In genomic region chr18:74896390-74896991, GRCh38 we compare ENCODE assay signal across 8 cellular contexts.
DNase-seq lines count a peak whose midpoint lies in the region; ATAC-seq and TF ChIP-seq lines count a peak whose summit lies in the region.

No MANE protein-coding gene starts in this region.

- H3K4me3 Mint-ChIP-seq in effector memory CD8-positive, alpha-beta T cell = no peak overlapping the region
- no peak overlapping the region for H3K4me3 Mint-ChIP-seq in nephron progenitor cell

- no peaks in the 10 kb centered on the region for H3K27me3 Mint-ChIP-seq in effector memory CD8-positive, alpha-beta T cell
- peaks cover 4% of the 10 kb centered on the region for H3K27me3 Mint-ChIP-seq in nephron progenitor cell (ENCODE audit: low read depth, poor library complexity)

- peak; percentile 32 for DNase-seq in NCI-H1048 (lab: John Stamatoyannopoulos, UW)
- peak; percentile 7 for DNase-seq in T-helper 9 cell
- peak; percentile 42 to 46 (median 43) for DNase-seq in effector memory CD8-positive, alpha-beta T cell
- peak; percentile 43 for DNase-seq in nephron progenitor cell
- no peak for DNase-seq in cortex of kidney (lab: John Stamatoyannopoulos, UW)
- no peak for DNase-seq in Kasumi-1 (lab: John Stamatoyannopoulos, UW)

- H3K27ac Mint-ChIP-seq in effector memory CD8-positive, alpha-beta T cell = peak overlapping the region in 1 of 2 donors; percentile 35
- H3K27ac Mint-ChIP-seq in nephron progenitor cell = peak overlapping the region; percentile 7

- TF ChIP-seq CTCF in GM12873 (IDR thresholded peaks at IDR 0.05; ENCODE audit: insufficient read depth, low read depth, low read length, missing control alignments) = peak; percentile 63
- peak; percentile 61 for TF ChIP-seq CTCF in nephron progenitor cell (IDR thresholded peaks at IDR 0.05)

- no peaks in the 10 kb centered on the region for H3K9me3 Mint-ChIP-seq in effector memory CD8-positive, alpha-beta T cell
- H3K9me3 Mint-ChIP-seq in nephron progenitor cell = no peaks in the 10 kb centered on the region

- H3K4me1 Mint-ChIP-seq in effector memory CD8-positive, alpha-beta T cell (ENCODE audit: low read depth in 2 of 2) = peaks cover 5 to 11% of the 10 kb centered on the region in 2 donors
- peaks cover 31% of the 10 kb centered on the region for H3K4me1 Mint-ChIP-seq in nephron progenitor cell

- ATAC-seq in GM21786 (IDR thresholded peaks at IDR 0.05; ENCODE audit: unreplicated experiment) = peak; percentile 74
- ATAC-seq in effector memory CD8-positive, alpha-beta T cell (replicated peaks) = peak; percentile 91

- H3K36me3 Mint-ChIP-seq in effector memory CD8-positive, alpha-beta T cell (ENCODE audit: insufficient read depth) = no peaks in the 10 kb centered on the region
- no peaks in the 10 kb centered on the region for H3K36me3 Mint-ChIP-seq in nephron progenitor cell (ENCODE audit: low read depth)

Comparison
In these comparisons a context has a peak if more than half of its experiments do, and no peak if none do; other contexts are left out.
1. DNase-seq: peak in NCI-H1048 (single experiment), T-helper 9 cell (single experiment), effector memory CD8-positive, alpha-beta T cell (3 of 3) and nephron progenitor cell (single experiment); none in cortex of kidney (single experiment) and Kasumi-1 (0 of 2).